7 cellular contexts compared by ENCODE assay signal in genomic region chr13:46467694-46468093, GRCh38.
DNase-seq lines count a peak whose midpoint lies in the region; TF ChIP-seq lines count a peak whose summit lies in the region.
"Not testable (repeated sequence)": the region's sequence is repeated elsewhere in the genome, so short reads cannot be mapped to it uniquely, and the experiment has no call there.

No MANE protein-coding gene starts in this region.

- not testable (repeated sequence) for H3K4me3 Mint-ChIP-seq in Caco-2 (ENCODE audit: unreplicated experiment); chondrocyte (ENCODE audit: unreplicated experiment)

- peak; percentile 42 to 77 for DNase-seq in Caco-2
- DNase-seq in SJCRH30 = peak; percentile 51 to 60
- DNase-seq in chondrocyte (ENCODE audit: low spot score); osteoblast (ENCODE audit: insufficient read length, low spot score, missing footprints): not testable (repeated sequence)
- peak; percentile 58 for DNase-seq in fibroblast of peridontal ligament (ENCODE audit: extremely low read depth)
- peak; percentile 35 to 76 for DNase-seq in tibial artery

- H3K27me3 ChIP-seq in Caco-2 (replicated peaks; ENCODE audit: control insufficient read depth, insufficient read depth, low read length); SJCRH30; osteoblast (ENCODE audit: insufficient read depth, low read length); tibial artery: not testable (repeated sequence)

- H3K4me3 ChIP-seq in Caco-2 (ENCODE audit: low read depth, low read length); mesodermal cell (ENCODE audit: extremely low read depth, insufficient read depth, low read length, poor library complexity, severe bottlenecking); tibial artery: not testable (repeated sequence)
- H3K4me3 ChIP-seq in SJCRH30 = peak overlapping the region; percentile 50
- peak overlapping the region; percentile 33 for H3K4me3 ChIP-seq in osteoblast (ENCODE audit: insufficient read depth, low read length)

- not testable (repeated sequence) for H3K36me3 ChIP-seq in Caco-2 (ENCODE audit: control insufficient read depth, insufficient read depth, low read length); SJCRH30; mesodermal cell (ENCODE audit: control insufficient read depth, insufficient read depth, low read length); osteoblast (ENCODE audit: insufficient read depth, low read length); tibial artery

- H3K4me2 ChIP-seq in osteoblast (ENCODE audit: insufficient read depth, low read length) = peak overlapping the region; percentile 61

- H3K9me3 Mint-ChIP-seq in Caco-2 (ENCODE audit: unreplicated experiment); chondrocyte (ENCODE audit: low read depth): not testable (repeated sequence)

- not testable (repeated sequence) for H3K27me3 Mint-ChIP-seq in Caco-2 (ENCODE audit: insufficient read depth, unreplicated experiment); chondrocyte (ENCODE audit: low read depth)

- POLR2A ChIA-PET in Caco-2 (lab: Charles Lee) = not testable (repeated sequence)

- 93 to 96% methylated on average over 6 to 8 of the region's 10 CpGs for WGBS in mesodermal cell (ENCODE audit: insufficient coverage in 2 of 2), 2 experiments

- CTCF ChIA-PET in Caco-2 (lab: Charles Lee) = not testable (repeated sequence)

- TF ChIP-seq CTCF in Caco-2 (IDR thresholded peaks at IDR 0.05; ENCODE audit: insufficient read depth in 1 of 2, low read depth in 1 of 2, low read length in 1 of 2, severe bottlenecking in 1 of 2, unreplicated experiment in 1 of 2); chondrocyte (IDR thresholded peaks at IDR 0.05); osteoblast (IDR thresholded peaks at IDR 0.05; ENCODE audit: extremely low read depth, low read depth, low read length); tibial artery (IDR thresholded peaks at IDR 0.05): not testable (repeated sequence)

- not testable (repeated sequence) for H3K9me3 ChIP-seq in Caco-2; SJCRH30 (replicated peaks); mesodermal cell (ENCODE audit: control insufficient read depth, low read length); osteoblast (ENCODE audit: low read depth, low read length); tibial artery

- not testable (repeated sequence) for H3K27ac ChIP-seq in SJCRH30; osteoblast (ENCODE audit: low read depth, low read length)
- H3K27ac ChIP-seq in mesodermal cell (ENCODE audit: low read depth, low read length, severe bottlenecking) (peak overlapping the region; percentile 46), tibial artery (peak overlapping the region; percentile 37 to 45)

- H3K27ac Mint-ChIP-seq in Caco-2 (ENCODE audit: unreplicated experiment) (peak overlapping the region; percentile 72), chondrocyte (ENCODE audit: unreplicated experiment) (peak overlapping the region; percentile 61)

- peaks cover 19% of the 10 kb centered on the region for H3K4me1 Mint-ChIP-seq in Caco-2 (ENCODE audit: low read depth, unreplicated experiment)
- peaks cover 21% of the 10 kb centered on the region for H3K4me1 Mint-ChIP-seq in chondrocyte (ENCODE audit: low read depth)

- peaks cover 24% of the 10 kb centered on the region for H3K36me3 Mint-ChIP-seq in Caco-2 (ENCODE audit: insufficient read depth, unreplicated experiment)
- not testable (repeated sequence) for H3K36me3 Mint-ChIP-seq in chondrocyte (ENCODE audit: low read depth)

- H3K79me2 ChIP-seq in osteoblast (ENCODE audit: insufficient read depth, low read length) = not testable (repeated sequence)

- not testable (repeated sequence) for H4K20me1 ChIP-seq in osteoblast (ENCODE audit: insufficient read depth, low read length)

- not testable (repeated sequence) for BruUV-seq in Caco-2 (replicated peaks; lab: Mats Ljungman, UMichigan)

- intact Hi-C loops in Caco-2 (cut with micrococcal nuclease; ENCODE audit: unreplicated experiment); tibial artery (cut with DNase I; ENCODE audit: low total_unique reads): not testable (repeated sequence)

- H3K4me1 ChIP-seq in Caco-2 (peaks cover 31% of the 10 kb centered on the region), osteoblast (ENCODE audit: insufficient read depth, low read length) (peaks cover 21% of the 10 kb centered on the region), tibial artery (peaks cover 0 to 28% (median 14%) of the 10 kb centered on the region in 4 donors)
- H3K4me1 ChIP-seq in SJCRH30; mesodermal cell (ENCODE audit: control insufficient read depth, insufficient read depth, low read length, poor library complexity, severe bottlenecking): not testable (repeated sequence)

- not testable (repeated sequence) for H2AFZ ChIP-seq in osteoblast (ENCODE audit: low read length)
